Comparison of ENCODE assay signal across 28 cellular contexts in genomic region chr17:6627019-6627418, GRCh38. TPM values are rescaled to one million over a fixed set of nuclear protein-coding genes. Genes with fewer than 3 reads are reported as not detected.
DNase-seq lines count a peak whose midpoint lies in the region; ATAC-seq and TF ChIP-seq lines count a peak whose summit lies in the region.
"Had no signal": no experiment of that assay in that cellular context is flagged by ENCODE, and none has a peak within 500 bp of the region (broad histone marks: within the 10 kb centered on the region; RNA-seq: fewer than 3 reads in every experiment).

No MANE protein-coding gene starts in this region.

- ATAC-seq in IMR-90 (ENCODE audit: low read depth) (peak; percentile 74), left colon (peak; percentile 77), HG02884 (IDR thresholded peaks at IDR 0.05; ENCODE audit: unreplicated experiment) (no peak), body of pancreas (no peak)
- ATAC-seq: activated CD4-positive, CD25-positive, alpha-beta regulatory T cell treated with anti-CD3 and anti-CD28 coated beads, Interleukin-2, amount 50 U/mL, for 24 hours; heart left ventricle; left ventricle myocardium superior; naive thymus-derived CD4-positive, alpha-beta T cell; Panc1 had no signal

- peak overlapping the region in 1 of 2 experiments; percentile 29; a peak in 2 of 4 replicates for H4K8ac ChIP-seq in IMR-90 (ENCODE audit: low read depth in 2 of 2, low read length in 2 of 2)

- in situ Hi-C loops in IMR-90 (cut with MboI; ENCODE audit: low sequenced_read_pairs) (no loop called here), G401 (cut with HindIII; ENCODE audit: low sequenced_read_pairs) (no loop called here)

- H2BK5ac ChIP-seq in IMR-90 (ENCODE audit: low read depth, low read length, poor library complexity, severe bottlenecking), result peak overlapping the region; percentile 69

- H3K23ac ChIP-seq in IMR-90 (ENCODE audit: low read depth, low read length), result 0 out of 2 replicates have a peak overlapping the region, but pooled peaks have one; percentile 35

- no peak overlapping the region for H2AK9ac ChIP-seq in IMR-90 (replicated peaks; ENCODE audit: low read depth, low read length, poor library complexity)

- TF ChIP-seq CTCF in AG10803 (conservative IDR thresholded peaks at IDR 0.05; ENCODE audit: low read length) (no peak), IMR-90 (conservative IDR thresholded peaks at IDR 0.05; ENCODE audit: low read depth, low read length) (no peak), body of pancreas (IDR thresholded peaks at IDR 0.05) (no peak)

- POLR2A ChIA-PET in IMR-90 (lab: Charles Lee; ENCODE audit: unreplicated experiment), result interaction anchor here (0.9 kb wide), 1 partner anchor 14 kb away, joined by 3 read pairs; the partner anchor contains the start of genes KIAA0753 and TXNDC17

- H2BK20ac ChIP-seq in IMR-90 (ENCODE audit: low read depth, low read length), result no peak overlapping the region; the same call in 1 of the 2 replicates

- intact Hi-C loops in IMR-90 (cut with micrococcal nuclease) (no loop called here), left colon (cut with DNase I, micrococcal nuclease) (no loop called here), body of pancreas (cut with DNase I) (no loop called here)

- no peak overlapping the region for H4K5ac ChIP-seq in IMR-90 (ENCODE audit: low read depth, low read length)

- no CpG with 5 or more reads among the region's 1 CpG for WGBS in IMR-90 (ENCODE audit: extremely low coverage in 2 of 2, insufficient read length in 1 of 2), 2 experiments
- WGBS in body of pancreas, 2 donors, result 61 to 91% methylated on average over 1 of the region's 1 CpG

- H3K4ac ChIP-seq in IMR-90 (ENCODE audit: low read depth, low read length), result peak overlapping the region; percentile 76; the same call in 1 of the 2 replicates

- no TSS peak for BruUV-seq in IMR-90 (replicated peaks; lab: Mats Ljungman, UMichigan)

- TF ChIP-seq POLR2A in IMR-90 (IDR thresholded peaks at IDR 0.05; ENCODE audit: low read depth, low read length) (no peak), body of pancreas (IDR thresholded peaks at IDR 0.05) (no peak)

- no peak overlapping the region for H2AK5ac ChIP-seq in IMR-90 (ENCODE audit: low read depth, low read length)

- H3K36me3 ChIP-seq in IMR-90 (ENCODE audit: control insufficient read depth, insufficient read depth, low read length) (peaks cover 21% of the 10 kb centered on the region), body of pancreas (replicated peaks in 1 of 2; ENCODE audit: insufficient read depth in 1 of 2, low read depth in 2 of 2) (peaks cover 0 to 8% of the 10 kb centered on the region in 2 donors)

- H3K56ac ChIP-seq in IMR-90 (ENCODE audit: extremely low read depth, insufficient read depth, low read length), result no peak overlapping the region

- peak overlapping the region; percentile 85; the same call in 2 of the 3 replicates for H2BK15ac ChIP-seq in IMR-90 (ENCODE audit: low read depth, low read length)

- H3K4me1 ChIP-seq in IMR-90 (ENCODE audit: control insufficient read depth, insufficient read depth, low read length) (peaks cover 12% of the 10 kb centered on the region), body of pancreas (no peaks in the 10 kb centered on the region)
- H3K4me1 ChIP-seq: uterus had no signal

- H3K9ac ChIP-seq in IMR-90 (ENCODE audit: low read depth, low read length), result no peak overlapping the region

- H3K4me3 ChIP-seq in AG10803 (ENCODE audit: low read length) (no peak overlapping the region), IMR-90 (ENCODE audit: insufficient read depth, low read depth, low read length) (no peak overlapping the region), body of pancreas (no peak overlapping the region)
- H3K4me3 ChIP-seq: cardiac muscle cell, heart left ventricle, uterus had no signal

- CTCF ChIA-PET in IMR-90 (lab: Yijun Ruan, JAX), result interaction anchor here (0.6 kb wide), 1 partner anchor 156 kb away, joined by 3 read pairs; no protein-coding TSS in a partner anchor

- peak overlapping the region; percentile 70; the same call in 1 of the 2 replicates for H3K14ac ChIP-seq in IMR-90 (replicated peaks; ENCODE audit: low read depth, low read length)

- peaks cover 15 to 43% of the 10 kb centered on the region in 2 experiments for H3K79me1 ChIP-seq in IMR-90 (ENCODE audit: low read depth in 1 of 2, low read length in 2 of 2)

- no peak overlapping the region for H2AFZ ChIP-seq in IMR-90 (replicated peaks; ENCODE audit: low read length, poor library complexity)

- no peak for TF ChIP-seq RAD21 in IMR-90 (IDR thresholded peaks at IDR 0.05; ENCODE audit: low read length)

- DNase-seq in AG10803 (ENCODE audit: low read depth) (peak; percentile 21), IMR-90 (peak; percentile 53), dermis blood vessel endothelial cell (peak; percentile 24), left colon (no peak), G401 (ENCODE audit: low spot score) (no peak), body of pancreas (no peak), Ammon's horn (ENCODE audit: low spot score) (no peak)
- DNase-seq: activated CD4-positive, alpha-beta memory T cell treated with anti-CD3 and anti-CD28 coated beads, Interleukin-2, amount 10 ng/mL, durations not matched to agents 7 days and 5 days; activated gamma-delta T cell; CD8-positive, alpha-beta memory T cell; cortex of kidney; endodermal cell; heart left ventricle; KBM-7; left ventricle myocardium superior; naive thymus-derived CD4-positive, alpha-beta T cell; NCI-H1436; NCI-H2107; NCI-H524; occipital lobe; small intestine; stimulated activated CD4-positive, alpha-beta T cell treated with anti-CD3 and anti-CD28 coated beads, Interleukin-1b, Interleukin-23, amount 100 ng/mL, for 48 hours; T-helper 1 cell; uterus had no signal

- peak overlapping the region; percentile 72; the same call in 1 of the 2 replicates for H4K91ac ChIP-seq in IMR-90 (ENCODE audit: insufficient read depth, low read depth, low read length)

- H2BK120ac ChIP-seq in IMR-90 (ENCODE audit: low read depth, low read length), result peak overlapping the region; percentile 68; the same call in 1 of the 2 replicates

- H3K27me3 ChIP-seq in IMR-90 (ENCODE audit: control insufficient read depth, insufficient read depth, low read length) (no peaks in the 10 kb centered on the region), body of pancreas (no peaks in the 10 kb centered on the region)
- H3K27me3 ChIP-seq: cardiac muscle cell, heart left ventricle, uterus had no signal

- dilution Hi-C loops in IMR-90 (cut with HindIII; ENCODE audit: low sequenced_read_pairs, unreplicated experiment), result no loop called here

- H3K9me1 ChIP-seq in IMR-90 (ENCODE audit: insufficient read depth, low read length), result peaks cover 3% of the 10 kb centered on the region

- peak overlapping the region; percentile 88; the same call in 1 of the 2 replicates for H3K4me2 ChIP-seq in IMR-90 (ENCODE audit: low read depth, low read length)

- peak overlapping the region; percentile 84; the same call in 1 of the 2 replicates for H3K18ac ChIP-seq in IMR-90 (ENCODE audit: low read depth, low read length)

- H4K20me1 ChIP-seq in IMR-90 (ENCODE audit: insufficient read depth, low read length), result peaks cover 4% of the 10 kb centered on the region; the same call in 1 of the 2 replicates

- H3K27ac ChIP-seq in IMR-90 (ENCODE audit: insufficient read depth, low read length) (peak overlapping the region; percentile 75; the same call in 1 of the 2 replicates), body of pancreas (no peak overlapping the region)
- H3K27ac ChIP-seq: cardiac muscle cell, heart left ventricle, uterus had no signal

- H3K9me3 ChIP-seq in IMR-90 (ENCODE audit: control insufficient read depth, insufficient read depth, low read length), result no peaks in the 10 kb centered on the region
- H3K9me3 ChIP-seq in body of pancreas, result no peaks in the 10 kb centered on the region
- H3K9me3 ChIP-seq: heart left ventricle, uterus had no signal

TF ChIP-seq in IMR-90, 13 proteins besides CTCF, POLR2A, EP300 and RAD21 (continues in another document):
- TF ChIP-seq FOS (IDR thresholded peaks at IDR 0.05; ENCODE audit: low read depth, low read length), result peak; percentile 27; the same call in 1 of the 2 replicates

RNA-seq across cellular contexts. Expression of gene KIAA0753, which starts 13.5 kb away (rescaled TPM):
- 17.6 and 18.3 TPM in 2 replicates for total RNA-seq in IMR-90 (2012; rRNA removed)
- 6.8 and 10.2 TPM in 2 replicates for polyA plus RNA-seq in IMR-90 (2012; rRNA removed)
- polyA plus RNA-seq in IMR-90 (2012; cell fraction: cytosol; rRNA removed), result 1.7 and 3.5 TPM in 2 replicates
- 6.1 and 34.4 TPM in 2 replicates for polyA plus RNA-seq in IMR-90 (2012; cell fraction: nucleus; rRNA removed; ENCODE audit: low replicate concordance)
- total RNA-seq in dermis blood vessel endothelial cell, result 8.9 and 11.7 TPM in 2 replicates
- 10 to 100 TPM; 14.1 to 15.8 TPM for total RNA-seq in left colon
- 16.7 and 17.2 TPM in 2 replicates for total RNA-seq in G401 (2014; rRNA removed; shearing (Covaris generic))
- total RNA-seq in body of pancreas, result 10 to 100 TPM in 1 of 2 donors, 1 to 10 TPM in 1; 6.9 to 13.5 TPM

RNA-seq across cellular contexts. Expression of gene TXNDC17, which starts 13.8 kb away (rescaled TPM):
- 45.0 and 174 TPM in 2 replicates for total RNA-seq in IMR-90 (2012; rRNA removed)
- polyA plus RNA-seq in IMR-90 (2012; rRNA removed), result 494 and 518 TPM in 2 replicates
- 496 and 532 TPM in 2 replicates for polyA plus RNA-seq in IMR-90 (2012; cell fraction: cytosol; rRNA removed)
- 127 and 204 TPM in 2 replicates for polyA plus RNA-seq in IMR-90 (2012; cell fraction: nucleus; rRNA removed; ENCODE audit: low replicate concordance)
- 56.7 and 166 TPM in 2 replicates for total RNA-seq in dermis blood vessel endothelial cell
- 100 to 1,000 TPM; 135 to 151 TPM for total RNA-seq in left colon
- total RNA-seq in G401 (2014; rRNA removed; shearing (Covaris generic)), result 147 and 228 TPM in 2 replicates
- 10 to 100 TPM; 17.1 to 37.6 TPM for total RNA-seq in body of pancreas

RNA-seq across cellular contexts. Expression of gene MED31, which starts 24.4 kb away (rescaled TPM):
- total RNA-seq in IMR-90 (2012; rRNA removed), result 5.6 and 8.1 TPM in 2 replicates
- polyA plus RNA-seq in IMR-90 (2012; rRNA removed), result 11.6 and 13.9 TPM in 2 replicates
- 2.4 and 9.5 TPM in 2 replicates for polyA plus RNA-seq in IMR-90 (2012; cell fraction: cytosol; rRNA removed)
- 0.83 and 9.7 TPM in 2 replicates for polyA plus RNA-seq in IMR-90 (2012; cell fraction: nucleus; rRNA removed; ENCODE audit: low replicate concordance)
- total RNA-seq in dermis blood vessel endothelial cell, result 7.0 and 8.5 TPM in 2 replicates
- 10 to 100 TPM in 1 of 2 donors, 1 to 10 TPM in 1; 9.2 to 11.3 TPM for total RNA-seq in left colon
- 16.4 and 27.2 TPM in 2 replicates for total RNA-seq in G401 (2014; rRNA removed; shearing (Covaris generic))
- total RNA-seq in body of pancreas, result 1 to 10 TPM; 6.2 to 9.9 TPM

RNA-seq across cellular contexts. Expression of gene C17orf100, which starts 24.5 kb away (rescaled TPM):
- total RNA-seq in IMR-90 (2012; rRNA removed), result 0.18 and 0.28 TPM in 2 replicates
- polyA plus RNA-seq in IMR-90 (2012; rRNA removed), result 1.8 and 2.9 TPM in 2 replicates
- 1.8 and 2.8 TPM in 2 replicates for polyA plus RNA-seq in IMR-90 (2012; cell fraction: cytosol; rRNA removed)
- polyA plus RNA-seq in IMR-90 (2012; cell fraction: nucleus; rRNA removed; ENCODE audit: low replicate concordance), result 1.4 and 1.8 TPM in 2 replicates
- 0.42 and 0.85 TPM in 2 replicates for total RNA-seq in dermis blood vessel endothelial cell
- total RNA-seq in left colon, result 1 to 10 TPM; 2.0 to 3.2 TPM
- 2.5 and 2.8 TPM in 2 replicates for total RNA-seq in G401 (2014; rRNA removed; shearing (Covaris generic))
- 1 to 10 TPM; 3.3 to 6.2 TPM for total RNA-seq in body of pancreas

Comparison
In these comparisons a context has a peak if more than half of its experiments do, and no peak if none do; other contexts are left out.
1. DNase-seq: peak in AG10803 (single experiment), IMR-90 (single experiment) and dermis blood vessel endothelial cell (single experiment); none in left colon (0 of 2), G401 (single experiment), body of pancreas (0 of 4) and Ammon's horn (single experiment).
2. ATAC-seq: peak in IMR-90 (single experiment) and left colon (single experiment); none in HG02884 (single experiment) and body of pancreas (single experiment).